In the genomic region with DNA sequence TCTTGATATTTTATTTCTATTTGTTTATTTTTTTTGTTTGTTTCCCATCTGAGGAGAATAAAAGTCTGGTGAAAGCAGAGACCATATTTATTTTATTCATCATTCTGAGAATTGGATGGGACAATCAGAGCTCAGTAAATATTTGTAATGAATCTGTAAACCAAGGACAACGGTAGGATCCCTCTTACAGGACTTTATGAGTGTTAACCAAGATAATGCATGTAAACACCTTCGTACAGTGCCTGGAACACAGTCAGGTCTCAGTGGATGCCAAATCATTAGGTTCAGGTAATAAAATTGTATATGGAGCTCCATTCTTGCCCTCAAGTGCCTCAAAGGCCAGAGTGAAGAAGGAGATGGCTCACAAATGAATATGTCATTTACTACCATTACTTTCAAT, we compare ENCODE assay signal across 30 cellular contexts.
"Had no signal": no experiment of that assay in that cellular context is flagged by ENCODE, and none has a peak within 500 bp of the region (broad histone marks: within the 10 kb centered on the region; RNA-seq: fewer than 3 reads in every experiment).

No MANE protein-coding gene starts in this region.

- ATAC-seq: activated naive CD4-positive, alpha-beta T cell treated with anti-CD3 and anti-CD28 coated beads, Interleukin-2, amount 50 U/mL, for 72 hours; activated naive CD8-positive, alpha-beta T cell treated with anti-CD3 and anti-CD28 coated beads, Interleukin-2, amount 50 U/mL, for 24 hours; activated T-cell treated with anti-CD3 and anti-CD28 coated beads, Interleukin-2, amount 50 U/mL, for 4 hours; activated T-cell treated with anti-CD3 and anti-CD28 coated beads, Interleukin-2, amount 50 U/mL, for 72 hours; activated T-helper 17 cell treated with anti-CD3 and anti-CD28 coated beads, Interleukin-2, amount 50 U/mL, for 72 hours; body of pancreas had no signal

- H3K9me3 ChIP-seq: adrenal gland, ascending aorta, body of pancreas, breast epithelium had no signal

- H3K36me3 ChIP-seq: adrenal gland, ascending aorta, brain microvascular endothelial cell, breast epithelium, cardiac muscle cell had no signal

- H3K27ac ChIP-seq: adrenal gland, ascending aorta, body of pancreas, brain microvascular endothelial cell, breast epithelium, cardiac muscle cell had no signal

- DNase-seq: activated effector memory CD4-positive, alpha-beta T cell treated with anti-CD3 and anti-CD28 coated beads, Interleukin-2, amount 50 U/mL, for 16 hours; activated effector memory CD4-positive, alpha-beta T cell treated with Interleukin-2 at 50 U/mL for 16 hours; activated gamma-delta T cell; activated gamma-delta T cell treated with Interleukin-2 at 50 U/mL for 16 hours; activated naive CD4-positive, alpha-beta T cell; activated naive CD4-positive, alpha-beta T cell treated with anti-CD3 and anti-CD28 coated beads for 36 hours; activated naive CD4-positive, alpha-beta T cell treated with anti-CD3 and anti-CD28 coated beads, Interleukin-2, amount 10 ng/mL, durations not matched to agents 7 days and 5 days; activated naive CD4-positive, alpha-beta T cell treated with anti-CD3 and anti-CD28 coated beads, Interleukin-2, amount 50 U/mL, for 16 hours; activated naive CD4-positive, alpha-beta T cell treated with Interleukin-2 at 50 U/mL for 16 hours; activated naive CD8-positive, alpha-beta T cell treated with anti-CD3 and anti-CD28 coated beads for 36 hours; activated naive CD8-positive, alpha-beta T cell treated with anti-CD3 and anti-CD28 coated beads, Interleukin-2, amount 10 ng/mL, durations not matched to agents 7 days and 5 days; activated naive CD8-positive, alpha-beta T cell treated with anti-CD3 and anti-CD28 coated beads, Interleukin-2, amount 50 U/mL, for 24 hours; activated T-cell treated with anti-CD3 and anti-CD28 coated beads, Interleukin-2, amount 50 U/mL, for 4 hours; activated T-cell treated with anti-CD3 and anti-CD28 coated beads, Interleukin-2, amount 50 U/mL, for 48 hours; activated T-cell treated with anti-CD3 and anti-CD28 coated beads, Interleukin-2, amount 50 U/mL, for 72 hours; adrenal gland; amniotic stem cell; amygdala; anterior cingulate cortex; aorta; body of pancreas; brain microvascular endothelial cell; caudate nucleus; central memory CD4-positive, alpha-beta T cell; cerebellar nuclear complex had no signal

- H3K4me3 ChIP-seq: adrenal gland, ascending aorta, body of pancreas, breast epithelium, cardiac muscle cell had no signal

- H3K4me1 ChIP-seq: adrenal gland, ascending aorta, body of pancreas, breast epithelium had no signal

- H3K27me3 ChIP-seq: adrenal gland, ascending aorta, body of pancreas, brain microvascular endothelial cell, breast epithelium, cardiac muscle cell had no signal
